Comparison of ENCODE assay signal across 13 cellular contexts in genomic region chr1:13829152-13829769, GRCh38.
A peak's percentile ranks its signal among the peaks of the same experiment; 100 is the strongest.
DNase-seq lines count a peak whose midpoint lies in the region; ATAC-seq and TF ChIP-seq lines count a peak whose summit lies in the region.
"Had no signal": no experiment of that assay in that cellular context is flagged by ENCODE, and none has a peak within 500 bp of the region (broad histone marks: within the 10 kb centered on the region; RNA-seq: fewer than 3 reads in every experiment).

No MANE protein-coding gene starts in this region.

- H3K27me3 ChIP-seq in heart right ventricle (peaks cover 0 to 29% (median 5%) of the 10 kb centered on the region in 7 donors), vagina (no peaks in the 10 kb centered on the region), brain microvascular endothelial cell (replicated peaks) (no peaks in the 10 kb centered on the region)
- H3K27me3 ChIP-seq: upper lobe of left lung had no signal

- intact Hi-C loops in Right ventricle myocardium inferior (cut with DNase I): loop anchor here (5.0 to 10.0 kb wide), 2 partner anchors 126 to 162 kb away; no protein-coding TSS in a partner anchor
- intact Hi-C loops in heart right ventricle (cut with DNase I): loop anchor here in 7 of 10 donors (5.0 to 10.0 kb wide), 4 partner anchors 126 to 164 kb away; no protein-coding TSS in a partner anchor
- intact Hi-C loops in vagina (cut with DNase I): no loop called here

- no peak for TF ChIP-seq CTCF in heart right ventricle (IDR thresholded peaks at IDR 0.05)
- peak in 1 of 3 experiments; percentile 1 for TF ChIP-seq CTCF in vagina (IDR thresholded peaks at IDR 0.05)
- TF ChIP-seq CTCF in brain microvascular endothelial cell (IDR thresholded peaks at IDR 0.05; ENCODE audit: low read depth, low read length, missing control alignments): no peak

- H3K27ac ChIP-seq in heart right ventricle: no peak overlapping the region
- no peak overlapping the region for H3K27ac ChIP-seq in vagina
- no peak overlapping the region for H3K27ac ChIP-seq in brain microvascular endothelial cell
- H3K27ac ChIP-seq: upper lobe of left lung had no signal

- DNase-seq in Right ventricle myocardium inferior (ENCODE audit: missing footprints): no peak
- no peak for DNase-seq in heart right ventricle
- peak; percentile 75 for DNase-seq in RPMI8226
- peak; percentile 36 for DNase-seq in left lobe of liver (ENCODE audit: low spot score)
- peak; percentile 81 to 82 for DNase-seq in vagina (ENCODE audit: extremely low spot score in 2 of 2)
- no peak for DNase-seq in MV-4-11 (lab: John Stamatoyannopoulos, UW)
- DNase-seq in brain microvascular endothelial cell: no peak
- DNase-seq: DMS79, GOT3, NCI-H1417 treated with DMSO at 0.1 percent for 48 hours had no signal

- in situ Hi-C loops in brain microvascular endothelial cell (cut with HindIII; ENCODE audit: low pct_ligation_motif_present, low sequenced_read_pairs): no loop called here

- H3K4me3 ChIP-seq in heart right ventricle (no peak overlapping the region), vagina (no peak overlapping the region), brain microvascular endothelial cell (ENCODE audit: low read depth, low read length) (no peak overlapping the region)
- H3K4me3 ChIP-seq: upper lobe of left lung had no signal

- ATAC-seq in Right ventricle myocardium inferior (peak; percentile 8), heart right ventricle (no peak), left lobe of liver (peak; percentile 12), HG03025 (IDR thresholded peaks at IDR 0.05; ENCODE audit: low FRiP score, unreplicated experiment) (no peak)
- ATAC-seq: effector memory CD8-positive, alpha-beta T cell had no signal

- H3K36me3 ChIP-seq in heart right ventricle (no peaks in the 10 kb centered on the region), vagina (no peaks in the 10 kb centered on the region), brain microvascular endothelial cell (replicated peaks) (no peaks in the 10 kb centered on the region)
- H3K36me3 ChIP-seq: upper lobe of left lung had no signal

- no peaks in the 10 kb centered on the region for H3K9me3 ChIP-seq in heart right ventricle
- H3K9me3 ChIP-seq in vagina: no peaks in the 10 kb centered on the region
- H3K9me3 ChIP-seq: upper lobe of left lung had no signal

- TF ChIP-seq POLR2A in vagina (IDR thresholded peaks at IDR 0.05): no peak

- WGBS in heart right ventricle, 2 donors: 82 to 84% methylated on average over 10 of the region's 10 CpGs

- peaks cover 0 to 6% (median 0%) of the 10 kb centered on the region in 9 donors for H3K4me1 ChIP-seq in heart right ventricle
- peaks cover 5% of the 10 kb centered on the region for H3K4me1 ChIP-seq in vagina

Comparison
In these comparisons a context has a peak if more than half of its experiments do, and no peak if none do; other contexts are left out.
1. ATAC-seq: peak in Right ventricle myocardium inferior (single experiment) and left lobe of liver (single experiment); none in heart right ventricle (0 of 8) and HG03025 (single experiment).
2. DNase-seq: peak in RPMI8226 (single experiment), left lobe of liver (single experiment) and vagina (2 of 2); none in Right ventricle myocardium inferior (single experiment), heart right ventricle (0 of 2), MV-4-11 (single experiment) and brain microvascular endothelial cell (single experiment).